ENCODE assay signal across 9 cellular contexts in genomic region chr21:37208741-37209225, GRCh38. TPM values are rescaled to one million over a fixed set of nuclear protein-coding genes. Genes with fewer than 3 reads are reported as not detected.
DNase-seq lines count a peak whose midpoint lies in the region; ATAC-seq, FAIRE-seq and TF ChIP-seq lines count a peak whose summit lies in the region.
"Had no signal": no experiment of that assay in that cellular context is flagged by ENCODE, and none has a peak within 500 bp of the region (broad histone marks: within the 10 kb centered on the region; RNA-seq: fewer than 3 reads in every experiment).

No MANE protein-coding gene starts in this region.

- H3K27me3 ChIP-seq in mesenchymal stem cell (ENCODE audit: control insufficient read depth in 1 of 2, insufficient read depth in 1 of 2, low read length in 2 of 2): no peaks in the 10 kb centered on the region

- no peak overlapping the region for H2AK5ac ChIP-seq in mesenchymal stem cell (ENCODE audit: low read length, severe bottlenecking)

- FAIRE-seq in H54 (lab: Jason Lieb, UNC): no peak

- peaks cover 16% of the 10 kb centered on the region for H3K4me1 Mint-ChIP-seq in activated T-helper 17 cell treated with anti-CD3 and anti-CD28 coated beads, Interleukin-2, amount 50 U/mL, for 72 hours
- H3K4me1 Mint-ChIP-seq in osteocyte (ENCODE audit: unreplicated experiment): peaks cover 10% of the 10 kb centered on the region

- H4K91ac ChIP-seq in mesenchymal stem cell (ENCODE audit: low read length): no peak overlapping the region

- no peak for TF ChIP-seq CTCF in osteocyte (IDR thresholded peaks at IDR 0.05)

- H3K9me3 ChIP-seq in mesenchymal stem cell (ENCODE audit: control insufficient read depth, low read length): no peaks in the 10 kb centered on the region

- no peak overlapping the region for H2BK120ac ChIP-seq in mesenchymal stem cell (ENCODE audit: low read depth, low read length)

- ATAC-seq in HG02571 (IDR thresholded peaks at IDR 0.05; ENCODE audit: unreplicated experiment): peak; percentile 29
- no peak for ATAC-seq in activated T-helper 17 cell treated with anti-CD3 and anti-CD28 coated beads, Interleukin-2, amount 50 U/mL, for 72 hours (replicated peaks)

- peaks cover 2% of the 10 kb centered on the region for H3K79me1 ChIP-seq in mesenchymal stem cell (replicated peaks; ENCODE audit: low read length, poor library complexity, severe bottlenecking)

- no peak overlapping the region for H2BK12ac ChIP-seq in mesenchymal stem cell (ENCODE audit: low read length in 2 of 2)

- H4K8ac ChIP-seq in mesenchymal stem cell (ENCODE audit: low read length): no peak overlapping the region

- H3K9ac ChIP-seq in mesenchymal stem cell (ENCODE audit: low read length): no peak overlapping the region

- no peaks in the 10 kb centered on the region for H3K27me3 Mint-ChIP-seq in activated T-helper 17 cell treated with anti-CD3 and anti-CD28 coated beads, Interleukin-2, amount 50 U/mL, for 72 hours
- no peaks in the 10 kb centered on the region for H3K27me3 Mint-ChIP-seq in osteocyte (ENCODE audit: unreplicated experiment)

- peak; percentile 77 for DNase-seq in osteocyte (ENCODE audit: extremely low spot score, unreplicated experiment)
- no peak for DNase-seq in H54 (ENCODE audit: insufficient read length, low spot score)
- DNase-seq in NCI-H774 (lab: John Stamatoyannopoulos, UW): no peak
- DNase-seq in mesenchymal stem cell: no peak
- no peak for DNase-seq in activated CD4-positive, CD25-positive, alpha-beta regulatory T cell (lab: John Stamatoyannopoulos, UW)
- DNase-seq: activated T-cell treated with anti-CD3 and anti-CD28 coated beads, Interleukin-2, amount 50 U/mL, for 1 hour had no signal

- TF ChIP-seq POLR2A in GM18526 (IDR thresholded peaks at IDR 0.05; ENCODE audit: extremely low read depth, insufficient read length) (peak; percentile 6), H54 (IDR thresholded peaks at IDR 0.05; ENCODE audit: low read depth, low read length) (no peak)

- H2BK15ac ChIP-seq in mesenchymal stem cell (ENCODE audit: low read depth, poor library complexity, severe bottlenecking): no peak overlapping the region

- no peak overlapping the region for H2AFZ ChIP-seq in mesenchymal stem cell (ENCODE audit: low read depth, low read length)

- no peaks in the 10 kb centered on the region for H3K9me3 Mint-ChIP-seq in activated T-helper 17 cell treated with anti-CD3 and anti-CD28 coated beads, Interleukin-2, amount 50 U/mL, for 72 hours
- no peaks in the 10 kb centered on the region for H3K9me3 Mint-ChIP-seq in osteocyte (ENCODE audit: unreplicated experiment)

- no peak overlapping the region for H3K27ac Mint-ChIP-seq in activated T-helper 17 cell treated with anti-CD3 and anti-CD28 coated beads, Interleukin-2, amount 50 U/mL, for 72 hours
- no peak overlapping the region for H3K27ac Mint-ChIP-seq in osteocyte (ENCODE audit: unreplicated experiment)

- no peak overlapping the region for H2BK5ac ChIP-seq in mesenchymal stem cell (ENCODE audit: low read depth, low read length, poor library complexity, severe bottlenecking)

- H3K4me3 ChIP-seq in mesenchymal stem cell (ENCODE audit: insufficient read depth in 1 of 2, low read depth in 1 of 2, low read length in 2 of 2): no peak overlapping the region

- peaks cover 14% of the 10 kb centered on the region for H3K4me1 ChIP-seq in mesenchymal stem cell (ENCODE audit: control insufficient read depth, insufficient read depth, low read depth, low read length)

- no peak overlapping the region for H3K4ac ChIP-seq in mesenchymal stem cell (ENCODE audit: low read depth in 1 of 2, low read length in 2 of 2)

- no peak overlapping the region for H3K14ac ChIP-seq in mesenchymal stem cell (ENCODE audit: low read length in 2 of 2)

- H3K36me3 ChIP-seq in mesenchymal stem cell (ENCODE audit: control insufficient read depth in 1 of 2, insufficient read depth in 2 of 2, low read depth in 1 of 2, low read length in 2 of 2): peaks cover 0 to 10% of the 10 kb centered on the region in 2 experiments

- H3K36me3 Mint-ChIP-seq in activated T-helper 17 cell treated with anti-CD3 and anti-CD28 coated beads, Interleukin-2, amount 50 U/mL, for 72 hours (ENCODE audit: low read depth): peaks cover 4% of the 10 kb centered on the region
- peaks cover 14% of the 10 kb centered on the region for H3K36me3 Mint-ChIP-seq in osteocyte (ENCODE audit: unreplicated experiment)

- H3K4me3 Mint-ChIP-seq in activated T-helper 17 cell treated with anti-CD3 and anti-CD28 coated beads, Interleukin-2, amount 50 U/mL, for 72 hours: peak overlapping the region; percentile 50
- no peak overlapping the region for H3K4me3 Mint-ChIP-seq in osteocyte (ENCODE audit: unreplicated experiment)

- H3K23ac ChIP-seq in mesenchymal stem cell (ENCODE audit: low read length in 2 of 2): no peak overlapping the region

- no peak overlapping the region for H3K4me2 ChIP-seq in mesenchymal stem cell (ENCODE audit: low read length, poor library complexity, severe bottlenecking)

- H3K27ac ChIP-seq in mesenchymal stem cell (ENCODE audit: low read length, poor library complexity, severe bottlenecking): no peak overlapping the region

- WGBS in mesenchymal stem cell: 98% methylated on average over 15 of the region's 15 CpGs

- H3K18ac ChIP-seq in mesenchymal stem cell (ENCODE audit: low read depth in 1 of 2, low read length in 2 of 2): no peak overlapping the region

RNA-seq across cellular contexts. Expression of gene VPS26C, which starts 58.4 kb away (rescaled TPM):
- total RNA-seq in activated T-helper 17 cell treated with anti-CD3 and anti-CD28 coated beads, Interleukin-2, amount 50 U/mL, for 72 hours: 10 to 100 TPM; 72.1 to 78.5 TPM
- 50.0 and 51.6 TPM in 2 replicates for total RNA-seq in osteocyte
- 51.2 TPM for polyA plus RNA-seq in mesenchymal stem cell (2013, experiment 1 of 2)
- polyA plus RNA-seq in mesenchymal stem cell (2013, experiment 2 of 2): 50.0 TPM
